In genomic region chr15:62569460-62570404, GRCh38 we compare ENCODE assay signal across 8 cellular contexts.
A peak's percentile ranks its signal among the peaks of the same experiment; 100 is the strongest.
DNase-seq lines count a peak whose midpoint lies in the region; ATAC-seq lines count a peak whose summit lies in the region.

No MANE protein-coding gene starts in this region.

- ATAC-seq in HG03342 (IDR thresholded peaks at IDR 0.05; ENCODE audit: unreplicated experiment): no peak
- no peak for ATAC-seq in HG03039 (IDR thresholded peaks at IDR 0.05; ENCODE audit: unreplicated experiment)

- DNase-seq in COR-L47 (lab: John Stamatoyannopoulos, UW) (peak; percentile 95), NCI-H146 treated with DMSO at 0.1 percent for 48 hours (lab: John Stamatoyannopoulos, UW; ENCODE audit: unreplicated experiment) (peak; percentile 7), astrocyte of the hippocampus (ENCODE audit: low read depth, low spot score) (peak; percentile 87), mucosa of gallbladder (ENCODE audit: low spot score) (peak; percentile 75), GDM1 (lab: John Stamatoyannopoulos, UW) (no peak)
- no peak for DNase-seq in activated T-cell treated with anti-CD3 and anti-CD28 coated beads, Interleukin-2, amount 50 U/mL, for 1 hour

Comparison
In these comparisons a context has a peak if more than half of its experiments do, and no peak if none do; other contexts are left out.
1. DNase-seq: peak in COR-L47 (single experiment), NCI-H146 treated with DMSO at 0.1 percent for 48 hours (single experiment), astrocyte of the hippocampus (single experiment) and mucosa of gallbladder (single experiment); none in activated T-cell treated with anti-CD3 and anti-CD28 coated beads, Interleukin-2, amount 50 U/mL, for 1 hour (single experiment) and GDM1 (single experiment).